In the genomic region with DNA sequence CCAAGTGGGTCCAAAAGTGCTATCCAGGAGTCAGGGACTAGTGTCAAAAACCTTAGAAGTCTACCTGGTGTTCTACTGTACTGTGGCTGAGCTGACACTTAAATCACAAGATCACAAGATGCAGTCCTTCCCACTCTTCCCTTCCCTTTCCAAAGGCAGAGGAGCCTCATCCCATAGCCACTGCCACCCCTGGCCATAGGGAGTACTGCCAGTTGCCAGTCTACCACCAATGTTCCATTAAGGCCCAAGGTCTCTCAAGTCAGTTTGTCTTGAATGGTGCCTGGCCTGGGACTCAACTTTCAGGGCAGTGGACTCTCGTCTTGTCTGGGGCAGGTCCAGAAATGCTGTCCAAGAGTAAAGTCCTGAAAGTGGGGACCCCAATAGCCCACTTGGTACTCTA, we compare ENCODE assay signal across 1 cellular context.
TF ChIP-seq lines count a peak whose summit lies in the region.

No MANE protein-coding gene starts in this region.

TF ChIP-seq in GM23338, 12 proteins besides CTCF, POLR2A, EP300 and RAD21 (continued from another document):
- TF ChIP-seq JUNB (IDR thresholded peaks at IDR 0.05; ENCODE audit: unreplicated experiment) (no peak), CREB1 (CRISPR knock-in tag; IDR thresholded peaks at IDR 0.05; ENCODE audit: low read depth) (no peak)
